17 cellular contexts compared by ENCODE assay signal in genomic region chr5:172899436-172899835, GRCh38. TPM values are rescaled to one million over a fixed set of nuclear protein-coding genes. Genes with fewer than 3 reads are reported as not detected.
DNase-seq lines count a peak whose midpoint lies in the region; ATAC-seq and TF ChIP-seq lines count a peak whose summit lies in the region.
"Had no signal": no experiment of that assay in that cellular context is flagged by ENCODE, and none has a peak within 500 bp of the region (broad histone marks: within the 10 kb centered on the region; RNA-seq: fewer than 3 reads in every experiment).

No MANE protein-coding gene starts in this region.

- H3K27ac ChIP-seq in Panc1 (ENCODE audit: low read length) (peak overlapping the region; percentile 59; the same call in 1 of the 2 replicates), endodermal cell (ENCODE audit: low read depth, low read length) (no peak overlapping the region), muscle layer of colon (ENCODE audit: low read depth, low read length) (peak overlapping the region; percentile 94), stomach (peak overlapping the region in 4 of 5 donors; percentile 92 to 98 (median 94))

- CTCF ChIA-PET in Panc1 (lab: Charles Lee) (no interaction called here), GM10248 (lab: Yijun Ruan, JAX) (interaction anchor here (1.0 to 2.0 kb wide), 5 partner anchors 10 to 187 kb away, joined by 3 to 5 read pairs (median 4); partner anchors contain the start of gene DUSP1)

- no peak overlapping the region for H3K9ac ChIP-seq in endodermal cell (ENCODE audit: extremely low read depth, low read length, poor library complexity, severe bottlenecking)
- no peak overlapping the region for H3K9ac ChIP-seq in muscle layer of colon (ENCODE audit: low read length)

- H3K27ac Mint-ChIP-seq in endodermal cell, result peak overlapping the region; percentile 42

- peaks cover 56% of the 10 kb centered on the region for H3K4me1 ChIP-seq in Panc1 (ENCODE audit: control insufficient read depth, insufficient read depth, low read length)
- peaks cover 6% of the 10 kb centered on the region for H3K4me1 ChIP-seq in endodermal cell (ENCODE audit: control insufficient read depth, insufficient read depth, low read length)
- peaks cover 57% of the 10 kb centered on the region for H3K4me1 ChIP-seq in muscle layer of colon (ENCODE audit: insufficient read depth, low read length)
- H3K4me1 ChIP-seq in stomach, result peaks cover 47 to 98% (median 69%) of the 10 kb centered on the region in 4 donors

- H3K9me3 ChIP-seq in Panc1 (ENCODE audit: control insufficient read depth, insufficient read depth, low read depth, low read length), result no peaks in the 10 kb centered on the region
- no peaks in the 10 kb centered on the region for H3K9me3 ChIP-seq in endodermal cell (ENCODE audit: control insufficient read depth, low read length)
- H3K9me3 ChIP-seq in muscle layer of colon (ENCODE audit: low read length), result no peaks in the 10 kb centered on the region
- H3K9me3 ChIP-seq in stomach, result no peaks in the 10 kb centered on the region

- peaks cover 1% of the 10 kb centered on the region for H3K27me3 Mint-ChIP-seq in endodermal cell (ENCODE audit: insufficient read depth)
- H3K27me3 Mint-ChIP-seq: activated CD4-positive, alpha-beta T cell treated with anti-CD3 and anti-CD28 coated beads, Interleukin-2, amount 10 ng/mL, durations not matched to agents 24 days and 14 days had no signal

- intact Hi-C loops in Panc1 (cut with micrococcal nuclease; ENCODE audit: unreplicated experiment) (no loop called here), stomach (cut with DNase I; ENCODE audit: low total_unique reads) (no loop called here)

- POLR2A ChIA-PET in Panc1 (lab: Charles Lee), result interaction anchor here (0.6 to 0.7 kb wide), 3 partner anchors 19 to 166 kb away, joined by 7 to 16 read pairs (median 8); no protein-coding TSS in a partner anchor
- POLR2A ChIA-PET in GM10248 (lab: Yijun Ruan, JAX), result no interaction called here

- TF ChIP-seq POLR2A in stomach (IDR thresholded peaks at IDR 0.05), result no peak

- peaks cover 46% of the 10 kb centered on the region for H3K36me3 Mint-ChIP-seq in endodermal cell (ENCODE audit: low read depth)

- WGBS in endodermal cell (ENCODE audit: insufficient coverage in 1 of 2, insufficient read length in 1 of 2), 2 experiments, result 90 to 94% methylated on average over 6 to 7 of the region's 7 CpGs
- 76 to 92% (median 85%) methylated on average over 7 of the region's 7 CpGs for WGBS in stomach, 5 donors

- H3K36me3 ChIP-seq in Panc1 (ENCODE audit: control insufficient read depth, insufficient read depth, low read length) (no peaks in the 10 kb centered on the region; the same call in 1 of the 2 replicates), endodermal cell (ENCODE audit: control insufficient read depth, insufficient read depth, low read length) (peaks cover 44% of the 10 kb centered on the region), muscle layer of colon (ENCODE audit: insufficient read depth, low read length) (peaks cover 10% of the 10 kb centered on the region), stomach (peaks cover 7 to 35% (median 18%) of the 10 kb centered on the region in 4 donors)

- in situ Hi-C loops in Panc1 (cut with HindIII; ENCODE audit: low pct_unique_long_range_greater_than_20kb, low sequenced_read_pairs), result no loop called here

- no peaks in the 10 kb centered on the region for H3K9me3 Mint-ChIP-seq in endodermal cell
- H3K9me3 Mint-ChIP-seq: activated CD4-positive, alpha-beta T cell treated with anti-CD3 and anti-CD28 coated beads, Interleukin-2, amount 10 ng/mL, durations not matched to agents 24 days and 14 days; nephron had no signal

- H3K4me3 ChIP-seq in Panc1 (ENCODE audit: low read depth in 2 of 2, low read length in 2 of 2) (no peak overlapping the region), endodermal cell (ENCODE audit: low read length) (no peak overlapping the region), muscle layer of colon (ENCODE audit: low read depth in 1 of 2, low read length in 2 of 2) (no peak overlapping the region), stomach (no peak overlapping the region)
- H3K4me3 ChIP-seq: lung had no signal

- ATAC-seq in Panc1 (no peak), GM18520 (IDR thresholded peaks at IDR 0.05; ENCODE audit: unreplicated experiment) (no peak), HG03342 (IDR thresholded peaks at IDR 0.05; ENCODE audit: unreplicated experiment) (no peak)
- ATAC-seq: PC-3 had no signal

- H3K4me1 Mint-ChIP-seq in endodermal cell, result peaks cover 17% of the 10 kb centered on the region

- TF ChIP-seq EP300 in stomach (IDR thresholded peaks at IDR 0.05), result no peak

- no peaks in the 10 kb centered on the region for H3K27me3 ChIP-seq in Panc1 (ENCODE audit: control insufficient read depth, insufficient read depth, low read length)
- no peaks in the 10 kb centered on the region for H3K27me3 ChIP-seq in endodermal cell (ENCODE audit: control insufficient read depth, insufficient read depth, low read length, poor library complexity, severe bottlenecking)
- no peaks in the 10 kb centered on the region for H3K27me3 ChIP-seq in muscle layer of colon (ENCODE audit: control insufficient read depth in 1 of 2, insufficient read depth in 2 of 2, low read length in 2 of 2)
- H3K27me3 ChIP-seq in stomach, result no peaks in the 10 kb centered on the region

- DNase-seq in Panc1 (ENCODE audit: low read depth, low spot score) (no peak), endodermal cell (no peak), stomach (no peak), NK-92 (lab: John Stamatoyannopoulos, UW; ENCODE audit: unreplicated experiment) (no peak), GM10248 (ENCODE audit: extremely low spot score) (no peak)
- DNase-seq: activated CD4-positive, alpha-beta T cell treated with anti-CD3 and anti-CD28 coated beads, Interleukin-2, amount 10 ng/mL, durations not matched to agents 24 days and 14 days; activated naive CD4-positive, alpha-beta T cell; anterior cingulate cortex; GDM1; Karpas-422; NCI-H1105 treated with DMSO at 0.1 percent for 48 hours; PC-3 had no signal

- TF ChIP-seq CTCF in Panc1 (IDR thresholded peaks at IDR 0.05), result no peak
- no peak for TF ChIP-seq CTCF in endodermal cell (conservative IDR thresholded peaks at IDR 0.05)
- TF ChIP-seq CTCF in stomach (IDR thresholded peaks at IDR 0.05), result no peak
- TF ChIP-seq CTCF in GM10248 (IDR thresholded peaks at IDR 0.05; ENCODE audit: control extremely low read depth, extremely low read depth, low read depth, missing control alignments), result no peak

- H3K4me3 Mint-ChIP-seq in endodermal cell, result no peak overlapping the region
- H3K4me3 Mint-ChIP-seq: activated CD4-positive, alpha-beta T cell treated with anti-CD3 and anti-CD28 coated beads, Interleukin-2, amount 10 ng/mL, durations not matched to agents 24 days and 14 days; nephron had no signal

- BruUV-seq in Panc1 (replicated peaks; lab: Mats Ljungman, UMichigan), result no TSS peak

RNA-seq across cellular contexts. Expression of gene RPL26L1, which starts 59.8 kb away (rescaled TPM):
- total RNA-seq in Panc1 (2021; ENCODE audit: unreplicated experiment) (49.8 TPM), endodermal cell (10 to 100 TPM; 56.7 to 60.0 TPM), stomach (10 to 100 TPM in 4 of 5 donors, 1 to 10 TPM in 1; 7.0 to 51.6 (median 21.9) TPM)
- polyA plus RNA-seq in Panc1 (2012; ENCODE audit: insufficient read length), result 75.2 TPM
- 72.4 TPM for polyA plus RNA-seq in endodermal cell (2013, experiment 1 of 2)
- polyA plus RNA-seq in endodermal cell (2013, experiment 2 of 2), result 76.0 TPM
- 10 to 100 TPM; 39.9 to 62.1 (median 60.8) TPM for polyA plus RNA-seq in stomach
